8 cellular contexts compared by ENCODE assay signal in the genomic region with DNA sequence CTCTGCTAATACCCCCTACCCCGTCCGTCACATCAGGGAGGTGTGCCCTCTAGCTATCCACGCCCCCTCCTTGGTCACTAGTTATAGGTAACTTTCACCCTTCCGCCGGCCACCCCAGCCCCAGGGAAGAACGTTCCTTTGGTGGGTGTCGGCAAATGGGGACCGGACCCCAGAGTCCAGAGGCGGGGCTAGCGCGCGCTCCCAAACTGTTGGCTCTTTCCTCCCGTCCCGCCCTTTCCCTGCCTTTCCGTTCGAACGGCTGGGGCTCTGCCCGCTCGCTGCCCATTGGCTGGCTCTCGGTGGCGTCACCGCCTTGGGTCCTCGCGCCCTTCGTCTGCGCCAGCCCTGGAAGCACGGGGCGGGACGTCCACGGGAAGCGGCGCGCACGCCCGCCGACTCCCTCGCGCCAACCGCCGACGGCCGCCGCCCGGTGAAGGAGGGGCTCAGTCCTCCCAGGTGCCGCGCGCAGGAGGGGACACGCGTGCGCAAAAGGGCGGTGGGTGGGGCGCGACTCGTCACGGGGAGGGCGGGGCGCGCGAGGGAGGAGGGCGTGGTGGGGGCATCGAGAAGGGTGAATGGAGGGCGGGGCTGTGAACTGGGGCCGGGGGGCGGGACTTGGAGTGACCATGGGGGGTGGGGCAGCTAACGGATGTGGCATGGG. TPM values are rescaled to one million over a fixed set of nuclear protein-coding genes. Genes with fewer than 3 reads are reported as not detected.
DNase-seq lines count a peak whose midpoint lies in the region; ATAC-seq and TF ChIP-seq lines count a peak whose summit lies in the region.

No MANE protein-coding gene starts in this region.

- ATAC-seq in GM21737 (IDR thresholded peaks at IDR 0.05; ENCODE audit: unreplicated experiment): peak; percentile 70
- ATAC-seq in activated T-cell treated with anti-CD3 and anti-CD28 coated beads, Interleukin-2, amount 50 U/mL, for 4 hours: peak; percentile 88 to 90

- H3K27ac ChIP-seq in PC-9 (peak overlapping the region; percentile 35; the same call in 1 of the 2 replicates), esophagus (ENCODE audit: low read depth in 2 of 2, low read length in 1 of 2) (peak overlapping the region; percentile 96 to 99), muscle layer of duodenum (ENCODE audit: low read length) (peak overlapping the region; percentile 80)

- POLR2A ChIA-PET in PC-9 (lab: Charles Lee; ENCODE audit: unreplicated experiment): interaction anchor here (0.5 to 1.0 kb wide), 6 partner anchors 8 to 170 kb away, joined by 3 to 13 read pairs (median 4); partner anchors contain the start of genes BAK1 and ZBTB9

- H3K9me3 ChIP-seq in PC-9 (ENCODE audit: insufficient read depth, low read depth): no peaks in the 10 kb centered on the region
- no peaks in the 10 kb centered on the region for H3K9me3 ChIP-seq in esophagus (ENCODE audit: control insufficient read depth in 2 of 2, insufficient read depth in 1 of 2, low read depth in 1 of 2, low read length in 1 of 2)
- no peaks in the 10 kb centered on the region for H3K9me3 ChIP-seq in muscle layer of duodenum (ENCODE audit: control insufficient read depth in 1 of 2, low read length in 2 of 2)

- TF ChIP-seq CTCF in PC-9 (conservative IDR thresholded peaks at IDR 0.05): no peak

- H3K79me2 ChIP-seq in PC-9 (ENCODE audit: low read depth): peaks cover 10% of the 10 kb centered on the region; the same call in 1 of the 2 replicates

- intact Hi-C loops in PC-9 (cut with micrococcal nuclease; ENCODE audit: unreplicated experiment): loop anchor here (1.0 to 10.0 kb wide), 5 partner anchors 19 to 205 kb away; partner anchors contain the start of genes BAK1, HSD17B8, KIFC1 and RGL2

- H3K9me3 Mint-ChIP-seq in activated T-cell treated with anti-CD3 and anti-CD28 coated beads, Interleukin-2, amount 50 U/mL, for 4 hours: no peaks in the 10 kb centered on the region

- H3F3A ChIP-seq in PC-9 (ENCODE audit: insufficient read depth, low read depth): peaks cover 27% of the 10 kb centered on the region

- H3K36me3 Mint-ChIP-seq in activated T-cell treated with anti-CD3 and anti-CD28 coated beads, Interleukin-2, amount 50 U/mL, for 4 hours (ENCODE audit: insufficient read depth): peaks cover 10% of the 10 kb centered on the region

- H3K4me1 ChIP-seq in PC-9 (replicated peaks; ENCODE audit: insufficient read depth) (peaks cover 11% of the 10 kb centered on the region; the same call in 1 of the 2 replicates), esophagus (ENCODE audit: control insufficient read depth in 2 of 2, insufficient read depth in 2 of 2, low read length in 1 of 2) (peaks cover 3% of the 10 kb centered on the region in 2 donors), muscle layer of duodenum (ENCODE audit: control insufficient read depth in 1 of 2, insufficient read depth in 2 of 2, low read length in 2 of 2) (peaks cover 3 to 25% of the 10 kb centered on the region in 2 donors)

- H3K4me1 Mint-ChIP-seq in activated T-cell treated with anti-CD3 and anti-CD28 coated beads, Interleukin-2, amount 50 U/mL, for 4 hours (ENCODE audit: low read depth): peaks cover 46% of the 10 kb centered on the region

- H4K20me1 ChIP-seq in PC-9 (ENCODE audit: insufficient read depth): no peaks in the 10 kb centered on the region

- CTCF ChIA-PET in PC-9 (lab: Charles Lee): interaction anchor here (0.7 kb wide), 1 partner anchor 172 kb away, joined by 3 read pairs; no protein-coding TSS in a partner anchor

- WGBS in esophagus, 2 donors: 0 to 1% methylated on average over 47 to 65 of the region's 65 CpGs

- no peaks in the 10 kb centered on the region for H3K9me2 ChIP-seq in PC-9 (ENCODE audit: insufficient read depth)

- H3K27me3 ChIP-seq in PC-9 (ENCODE audit: insufficient read depth, low read depth): no peaks in the 10 kb centered on the region
- no peaks in the 10 kb centered on the region for H3K27me3 ChIP-seq in esophagus (ENCODE audit: control insufficient read depth in 1 of 2, insufficient read depth in 2 of 2, low read length in 2 of 2)
- H3K27me3 ChIP-seq in muscle layer of duodenum (ENCODE audit: low read depth, low read length): no peaks in the 10 kb centered on the region

- no TSS peak for BruUV-seq in PC-9 (replicated peaks; lab: Mats Ljungman, UMichigan)

- peak overlapping the region; percentile 80 for H3K4me2 ChIP-seq in PC-9

- peak overlapping the region; percentile 76 for H2AFZ ChIP-seq in PC-9

- H3K36me3 ChIP-seq in PC-9 (ENCODE audit: low read depth) (0 out of 2 replicates have a peak, but pooled peaks cover under 1% of the 10 kb centered on the region), esophagus (ENCODE audit: control insufficient read depth in 2 of 2, insufficient read depth in 2 of 2, low read length in 1 of 2) (peaks cover 0 to 27% of the 10 kb centered on the region in 2 donors), muscle layer of duodenum (ENCODE audit: control insufficient read depth in 1 of 2, insufficient read depth in 2 of 2, low read length in 2 of 2) (peaks cover 23 to 31% of the 10 kb centered on the region in 2 donors)

- peak overlapping the region; percentile 84 for H3K4me3 Mint-ChIP-seq in activated T-cell treated with anti-CD3 and anti-CD28 coated beads, Interleukin-2, amount 50 U/mL, for 4 hours

- peak; percentile 95 for DNase-seq in DMS79 (lab: John Stamatoyannopoulos, UW)
- peak; percentile 91 for DNase-seq in KG1 (lab: John Stamatoyannopoulos, UW)
- peak; percentile 90 to 99 for DNase-seq in PC-9
- peak; percentile 97 for DNase-seq in activated T-cell treated with anti-CD3 and anti-CD28 coated beads, Interleukin-2, amount 50 U/mL, for 4 hours
- peak; percentile 95 to 97 for DNase-seq in stimulated activated CD8-positive, alpha-beta memory T cell treated with anti-CD3 and anti-CD28 coated beads, Interleukin-7, amount 100 ng/mL, for 1 hour (ENCODE audit: low read depth in 2 of 2)

- H3K27me3 Mint-ChIP-seq in activated T-cell treated with anti-CD3 and anti-CD28 coated beads, Interleukin-2, amount 50 U/mL, for 4 hours (ENCODE audit: low read depth): no peaks in the 10 kb centered on the region

- H3K4me3 ChIP-seq in PC-9 (peak overlapping the region; percentile 84), esophagus (ENCODE audit: low read depth in 1 of 2, low read length in 2 of 2) (peak overlapping the region; percentile 66 to 84), muscle layer of duodenum (ENCODE audit: low read depth in 1 of 2, low read length in 2 of 2) (peak overlapping the region; percentile 69 to 88)

RNA-seq across cellular contexts. Expression of gene PHF1, which starts 0.6 kb away (rescaled TPM):
- 47.6 and 52.0 TPM in 2 replicates for total RNA-seq in PC-9 (2021)
- 10 to 100 TPM; 24.4 to 29.4 (median 26.8) TPM for total RNA-seq in activated T-cell treated with anti-CD3 and anti-CD28 coated beads, Interleukin-2, amount 50 U/mL, for 4 hours
- polyA plus RNA-seq in esophagus: 10 to 100 TPM; 27.3 to 46.0 TPM

RNA-seq across cellular contexts. Expression of gene CUTA, which starts 7.7 kb away (rescaled TPM):
- total RNA-seq in PC-9 (2021): 213 and 220 TPM in 2 replicates
- total RNA-seq in activated T-cell treated with anti-CD3 and anti-CD28 coated beads, Interleukin-2, amount 50 U/mL, for 4 hours: 10 to 100 TPM; 76.6 to 84.5 (median 79.2) TPM
- polyA plus RNA-seq in esophagus: 100 to 1,000 TPM in 1 of 2 donors, 10 to 100 TPM in 1; 80.2 to 119 TPM

RNA-seq across cellular contexts. Expression of gene SYNGAP1, which starts 9.7 kb away (rescaled TPM):
- total RNA-seq in PC-9 (2021): 13.6 and 17.7 TPM in 2 replicates
- total RNA-seq in activated T-cell treated with anti-CD3 and anti-CD28 coated beads, Interleukin-2, amount 50 U/mL, for 4 hours: 10 to 100 TPM; 18.6 to 23.4 (median 20.2) TPM
- 10 to 100 TPM in 1 of 2 donors, 1 to 10 TPM in 1; 4.1 to 18.2 TPM for polyA plus RNA-seq in esophagus

RNA-seq across cellular contexts. Expression of gene KIFC1, which starts 18.6 kb away (rescaled TPM):
- total RNA-seq in PC-9 (2021): 82.9 and 91.4 TPM in 2 replicates
- total RNA-seq in activated T-cell treated with anti-CD3 and anti-CD28 coated beads, Interleukin-2, amount 50 U/mL, for 4 hours: 1 to 10 TPM; 7.3 to 8.3 (median 7.4) TPM
- polyA plus RNA-seq in esophagus: 10 to 100 TPM; 12.5 to 15.0 TPM

RNA-seq across cellular contexts. Expression of gene ZBTB9, which starts 44.2 kb away (rescaled TPM):
- total RNA-seq in PC-9 (2021): 7.9 and 8.4 TPM in 2 replicates
- 10 to 100 TPM; 22.9 to 23.4 (median 22.9) TPM for total RNA-seq in activated T-cell treated with anti-CD3 and anti-CD28 coated beads, Interleukin-2, amount 50 U/mL, for 4 hours
- 1 to 10 TPM; 3.6 to 3.9 TPM for polyA plus RNA-seq in esophagus

Comparison
In these comparisons a context has a peak if more than half of its experiments do, and no peak if none do; other contexts are left out.
1. Peak in every context shown above with its lines: DNase-seq, ATAC-seq, H3K4me3 ChIP-seq and H3K27ac ChIP-seq.
2. H3K27ac ChIP-seq: peak in every context shown above with its lines; median percentile 98 in esophagus; 80 in muscle layer of duodenum; 35 in PC-9.